In genomic region chr5:176727528-176727900, GRCh38 we compare ENCODE assay signal across 22 cellular contexts.
"Had no signal": no experiment of that assay in that cellular context is flagged by ENCODE, and none has a peak within 500 bp of the region (broad histone marks: within the 10 kb centered on the region; RNA-seq: fewer than 3 reads in every experiment).

No MANE protein-coding gene starts in this region.

- FAIRE-seq: RCC 7860 had no signal

- DNase-seq: IMR-90, Kasumi-1, MM.1S, NCI-H1092 treated with DMSO at 0.1 percent for 48 hours, NCI-H1436, NCI-H187, NCI-H2029, NCI-H2081 treated with DMSO at 0.1 percent for 48 hours, NCI-H2171, NCI-H226, NCI-H446, NCI-H510A, NCI-H524 treated with DMSO at 0.1 percent for 48 hours, NCI-H69, NCI-H774, Right ventricle myocardium superior, RPMI8226, SIG-M5 had no signal

- H3K9ac ChIP-seq: KMS-11 had no signal

- H3K36me3 ChIP-seq: SJSA1 had no signal

- H3K4me1 ChIP-seq: SJSA1 had no signal

- H3K9me3 ChIP-seq: SJSA1 had no signal

- H3K27ac ChIP-seq: KMS-11, SJSA1, SK-N-MC had no signal

- H3K4me2 ChIP-seq: KMS-11 had no signal

- H3K4me3 ChIP-seq: SJSA1, SK-N-MC had no signal
